Comparison of ENCODE assay signal across 33 cellular contexts in the genomic region with DNA sequence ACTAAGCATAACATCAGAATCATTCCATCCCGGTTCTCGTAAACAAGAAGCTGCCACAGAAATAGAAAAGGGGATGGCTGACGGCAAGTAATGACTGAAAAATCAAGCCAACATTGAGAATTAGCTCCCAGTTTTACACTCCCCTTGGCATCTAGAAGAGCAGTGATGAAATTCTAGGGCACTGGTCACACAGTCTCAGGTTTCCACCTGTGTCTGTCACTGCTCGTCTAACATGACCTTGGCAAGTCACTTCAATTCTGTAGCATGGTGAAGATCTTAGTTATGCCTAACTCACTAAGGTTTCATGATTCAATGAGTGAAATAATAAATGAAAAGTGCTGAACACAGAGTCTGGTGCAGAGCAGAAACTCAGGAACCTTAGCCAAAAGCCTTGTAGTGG.
"Had no signal": no experiment of that assay in that cellular context is flagged by ENCODE, and none has a peak within 500 bp of the region (broad histone marks: within the 10 kb centered on the region; RNA-seq: fewer than 3 reads in every experiment).

No MANE protein-coding gene starts in this region.

- ATAC-seq: activated CD4-positive, alpha-beta T cell treated with anti-CD3 and anti-CD28 coated beads for 36 hours; activated CD4-positive, CD25-positive, alpha-beta regulatory T cell treated with anti-CD3 and anti-CD28 coated beads, Interleukin-2, amount 50 U/mL, for 24 hours; activated CD8-positive, alpha-beta memory T cell treated with anti-CD3 and anti-CD28 coated beads, Interleukin-2, amount 10 ng/mL, durations not matched to agents 7 days and 5 days; activated CD8-positive, alpha-beta T cell treated with anti-CD3 and anti-CD28 coated beads, Interleukin-2, amount 10 ng/mL, durations not matched to agents 7 days and 5 days; activated naive CD8-positive, alpha-beta T cell treated with anti-CD3 and anti-CD28 coated beads, Interleukin-2, amount 50 U/mL, for 24 hours; WTC11 had no signal

- H3K27ac ChIP-seq: ascending aorta, cardiac muscle cell, WERI-Rb-1 had no signal

- H3K27me3 ChIP-seq: ascending aorta, cardiac muscle cell had no signal

- H3K4me1 ChIP-seq: ascending aorta had no signal

- FAIRE-seq: bronchial epithelial cell, TTC549 had no signal

- DNase-seq: activated CD4-positive, alpha-beta memory T cell treated with anti-CD3 and anti-CD28 coated beads, Interleukin-2, amount 10 ng/mL, durations not matched to agents 7 days and 5 days; activated CD4-positive, alpha-beta T cell treated with anti-CD3 and anti-CD28 coated beads for 1 hour; activated CD4-positive, alpha-beta T cell treated with anti-CD3 and anti-CD28 coated beads for 36 hours; activated CD4-positive, alpha-beta T cell treated with anti-CD3 and anti-CD28 coated beads for 48 hours; activated CD4-positive, alpha-beta T cell treated with anti-CD3 and anti-CD28 coated beads, Interleukin-2, amount 10 ng/mL, durations not matched to agents 7 days and 5 days; activated CD4-positive, alpha-beta T cell treated with anti-CD3 and anti-CD28 coated beads, Interleukin-2, amount 50 U/mL, for 48 hours; activated CD4-positive, CD25-positive, alpha-beta regulatory T cell; activated CD8-positive, alpha-beta memory T cell treated with anti-CD3 and anti-CD28 coated beads for 24 hours; activated CD8-positive, alpha-beta memory T cell treated with anti-CD3 and anti-CD28 coated beads, Interleukin-2, amount 10 ng/mL, durations not matched to agents 7 days and 5 days; activated CD8-positive, alpha-beta memory T cell treated with anti-CD3 and anti-CD28 coated beads, Interleukin-2, amount 50 U/mL, for 48 hours; activated CD8-positive, alpha-beta T cell treated with anti-CD3 and anti-CD28 coated beads, Interleukin-2, amount 10 ng/mL, durations not matched to agents 7 days and 5 days; activated effector memory CD4-positive, alpha-beta T cell treated with Interleukin-2 at 50 U/mL for 16 hours; activated gamma-delta T cell; activated naive CD4-positive, alpha-beta T cell treated with anti-CD3 and anti-CD28 coated beads, Interleukin-2, amount 10 ng/mL, durations not matched to agents 7 days and 5 days; activated naive CD4-positive, alpha-beta T cell treated with Interleukin-2 at 50 U/mL for 16 hours; activated naive CD8-positive, alpha-beta T cell treated with anti-CD3 and anti-CD28 coated beads, Interleukin-2, amount 10 ng/mL, durations not matched to agents 7 days and 5 days; activated naive CD8-positive, alpha-beta T cell treated with anti-CD3 and anti-CD28 coated beads, Interleukin-2, amount 50 U/mL, for 24 hours; activated T-cell treated with anti-CD3 and anti-CD28 coated beads, Interleukin-2, amount 50 U/mL, for 24 hours; activated T-cell treated with anti-CD3 and anti-CD28 coated beads, Interleukin-2, amount 50 U/mL, for 48 hours; amygdala; anterior cingulate cortex; caudate nucleus; SW 1271; T-helper 1 cell; T-helper 2 cell; T-helper 9 cell; WERI-Rb-1 had no signal

- H3K4me3 ChIP-seq: ascending aorta, cardiac muscle cell had no signal

- H3K36me3 ChIP-seq: ascending aorta, cardiac muscle cell, WERI-Rb-1 had no signal

- H3K9me3 ChIP-seq: ascending aorta had no signal
